32 cellular contexts compared by ENCODE assay signal in the genomic region with DNA sequence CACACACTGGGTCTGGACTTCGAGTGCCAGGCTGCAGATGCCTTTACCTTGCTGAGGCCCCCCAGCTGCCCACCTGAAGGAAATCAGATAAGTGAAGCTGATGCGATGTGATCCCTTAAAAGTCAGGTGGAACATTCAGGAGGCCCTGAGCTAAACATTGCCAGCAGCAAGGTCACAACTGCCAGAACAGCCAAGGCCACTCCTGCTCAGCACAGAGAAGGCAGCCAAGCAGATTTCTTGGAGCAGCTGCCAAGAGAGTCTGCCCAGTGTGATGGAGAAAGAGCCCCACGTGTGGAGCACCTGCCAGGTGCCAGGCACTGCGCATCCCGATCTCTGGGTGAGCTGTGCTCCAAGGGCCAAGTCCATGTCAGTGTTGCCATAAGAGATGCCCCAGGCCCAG.
"Had no signal": no experiment of that assay in that cellular context is flagged by ENCODE, and none has a peak within 500 bp of the region (broad histone marks: within the 10 kb centered on the region; RNA-seq: fewer than 3 reads in every experiment).

No MANE protein-coding gene starts in this region.

- H3K27ac ChIP-seq: PC-9, RWPE1, SJSA1 had no signal

- H3K27me3 ChIP-seq: MG63, SJSA1 had no signal

- DNase-seq: Kasumi-1, KG1, MG63, NCI-H1048, NCI-H1092 treated with DMSO at 0.1 percent for 48 hours, NCI-H1105 treated with DMSO at 0.1 percent for 48 hours, NCI-H1417, NCI-H1436, NCI-H146, NCI-H1694, NCI-H187, NCI-H1930, NCI-H2029 treated with DMSO at 0.1 percent for 48 hours, NCI-H2081 treated with DMSO at 0.1 percent for 48 hours, NCI-H2107, NCI-H2171 treated with DMSO at 0.1 percent for 48 hours, NCI-H2227 treated with DMSO at 0.1 percent for 48 hours, NCI-H345, NCI-H446, NCI-H510A treated with DMSO at 0.1 percent for 48 hours, NCI-H524 treated with DMSO at 0.1 percent for 48 hours, NCI-H526 treated with DMSO at 0.1 percent for 48 hours, NCI-H774, PC-9, SHP77 treated with DMSO at 0.1 percent for 48 hours, SK-N-SH, SW 1271 had no signal

- FAIRE-seq: RCC 7860 had no signal

- ATAC-seq: Panc1, Right ventricle myocardium inferior had no signal

- H3K4me3 ChIP-seq: MG63, PC-9, SJSA1 had no signal

- H3K9me3 ChIP-seq: MG63, SJSA1, SK-N-SH had no signal

- H3K36me3 ChIP-seq: MG63, SJSA1 had no signal

- H3K4me1 ChIP-seq: SJSA1 had no signal
